In the genomic region with DNA sequence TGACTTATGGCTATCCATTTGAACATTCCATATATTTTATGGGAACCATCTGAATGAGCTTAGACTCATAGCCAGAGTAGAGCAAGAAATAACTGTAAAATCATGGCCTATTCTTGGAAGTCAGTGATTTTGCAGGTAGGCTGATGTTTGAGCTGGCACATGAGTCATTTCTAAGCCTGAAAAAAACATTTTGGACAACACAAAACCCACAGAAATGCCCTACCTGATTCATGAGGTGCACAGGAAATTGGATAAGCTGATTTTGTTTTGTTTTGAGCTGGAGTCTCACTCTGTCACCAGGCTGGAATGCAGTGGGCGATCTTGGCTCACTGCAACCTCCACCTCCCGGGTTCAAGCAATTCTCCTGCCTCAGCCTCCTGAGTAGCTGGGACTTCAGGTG, we compare ENCODE assay signal across 25 cellular contexts.
DNase-seq lines count a peak whose midpoint lies in the region; ATAC-seq and TF ChIP-seq lines count a peak whose summit lies in the region.
"Had no signal": no experiment of that assay in that cellular context is flagged by ENCODE, and none has a peak within 500 bp of the region (broad histone marks: within the 10 kb centered on the region; RNA-seq: fewer than 3 reads in every experiment).

No MANE protein-coding gene starts in this region.

- H3K4me3 ChIP-seq in GM12865 (ENCODE audit: low read depth, low read length) (no peak overlapping the region), PC-3 (ENCODE audit: low read length) (no peak overlapping the region), epithelial cell of esophagus (ENCODE audit: low read length) (no peak overlapping the region)
- H3K4me3 ChIP-seq: BLaER1, HAP-1, PC-9, SK-N-MC had no signal

- H2AFZ ChIP-seq in PC-3 (ENCODE audit: low read length) = no peak overlapping the region
- H2AFZ ChIP-seq: PC-9 had no signal

- no peaks in the 10 kb centered on the region for H4K20me1 ChIP-seq in PC-3 (ENCODE audit: low read length)
- H4K20me1 ChIP-seq: BLaER1 had no signal

- TF ChIP-seq CTCF in GM12865 (IDR thresholded peaks at IDR 0.05; ENCODE audit: insufficient read depth, low read depth, low read length, missing control alignments) (no peak), PC-3 (conservative IDR thresholded peaks at IDR 0.05; ENCODE audit: low read depth, low read length) (no peak), epithelial cell of esophagus (IDR thresholded peaks at IDR 0.05; ENCODE audit: insufficient read depth, low read depth, low read length, missing control alignments) (no peak)

- no peak for TF ChIP-seq POLR2A in erythroblast (IDR thresholded peaks at IDR 0.05; ENCODE audit: low read length)

- no peak overlapping the region for H3K9ac ChIP-seq in PC-3 (ENCODE audit: low read length)
- H3K9ac ChIP-seq: BLaER1 had no signal

- peak; percentile 3 for DNase-seq in GM12865 (ENCODE audit: low read depth)
- peak; percentile 89 for DNase-seq in PC-3
- DNase-seq in epithelial cell of esophagus (ENCODE audit: low read depth) = peak; percentile 89
- DNase-seq in kidney glomerular epithelial cell (lab: John Stamatoyannopoulos, UW) = peak; percentile 38
- DNase-seq in cerebellar cortex (ENCODE audit: low spot score) = no peak
- no peak for DNase-seq in erythroblast (lab: John Stamatoyannopoulos, UW)
- DNase-seq in activated gamma-delta T cell (lab: John Stamatoyannopoulos, UW) = no peak
- DNase-seq: CD4-positive, CD25-positive, alpha-beta regulatory T cell; DMS153; DND-41; GOT3; HFFc6; MV-4-11; NCI-H1105; NCI-H2029; NCI-H446; NCI-H524 treated with DMSO at 0.1 percent for 48 hours; NCI-H774; NK-92 treated with Interleukin-12 subunit alpha and Interleukin-12 subunit beta, amount 100 ng/mL, for 24 hours; PC-9; SHP77 treated with DMSO at 0.1 percent for 48 hours had no signal

- H3K9me3 ChIP-seq in PC-3 (ENCODE audit: low read length) = no peaks in the 10 kb centered on the region
- H3K9me3 ChIP-seq: BLaER1, HAP-1 had no signal

- CTCF ChIA-PET in PC-3 (lab: Charles Lee) = no interaction called here

- H3K27me3 ChIP-seq in PC-3 (ENCODE audit: low read length) = no peaks in the 10 kb centered on the region
- H3K27me3 ChIP-seq: BLaER1 had no signal

- no TSS peak for BruUV-seq in PC-3 (replicated peaks; lab: Mats Ljungman, UMichigan)

- H3K4me1 ChIP-seq in PC-3 (ENCODE audit: insufficient read depth, low read length) = peaks cover 19% of the 10 kb centered on the region
- H3K4me1 ChIP-seq: BLaER1, HAP-1 had no signal

- ATAC-seq in PC-3 (peak; percentile 37), HG02759 (IDR thresholded peaks at IDR 0.05; ENCODE audit: unreplicated experiment) (no peak)

- no peaks in the 10 kb centered on the region for H3K79me2 ChIP-seq in PC-3 (ENCODE audit: low read length)

- intact Hi-C loops in PC-3 (cut with micrococcal nuclease) = no loop called here

- no peaks in the 10 kb centered on the region for H3F3A ChIP-seq in PC-3 (ENCODE audit: low read length, unreplicated experiment)

- H3K36me3 ChIP-seq in PC-3 (ENCODE audit: low read depth, low read length) = no peaks in the 10 kb centered on the region
- H3K36me3 ChIP-seq: BLaER1, HAP-1 had no signal

- H3K4me2 ChIP-seq in PC-3 (ENCODE audit: low read length) = no peak overlapping the region
- H3K4me2 ChIP-seq: BLaER1, PC-9 had no signal

- H3K9me2 ChIP-seq in PC-3 (replicated peaks; ENCODE audit: low read length) = no peaks in the 10 kb centered on the region

- POLR2A ChIA-PET in PC-3 (lab: Charles Lee; ENCODE audit: unreplicated experiment) = interaction anchor here (0.7 kb wide), 1 partner anchor 60 kb away, joined by 4 read pairs; no protein-coding TSS in a partner anchor

- H3K27ac ChIP-seq in PC-3 (ENCODE audit: low read length) = peak overlapping the region; percentile 27
- H3K27ac ChIP-seq: BLaER1, PC-9, SK-N-MC had no signal

Comparison
In these comparisons a context has a peak if more than half of its experiments do, and no peak if none do; other contexts are left out.
1. DNase-seq: peak in GM12865 (single experiment), PC-3 (single experiment), epithelial cell of esophagus (single experiment) and kidney glomerular epithelial cell (single experiment); none in cerebellar cortex (single experiment), erythroblast (0 of 2) and activated gamma-delta T cell (single experiment).